In genomic region chr6:161434921-161435411, GRCh38 we compare ENCODE assay signal across 9 cellular contexts.
DNase-seq lines count a peak whose midpoint lies in the region; ATAC-seq and TF ChIP-seq lines count a peak whose summit lies in the region.
"Had no signal": no experiment of that assay in that cellular context is flagged by ENCODE, and none has a peak within 500 bp of the region (broad histone marks: within the 10 kb centered on the region; RNA-seq: fewer than 3 reads in every experiment).

No MANE protein-coding gene starts in this region.

- no peak for TF ChIP-seq CTCF in nephron progenitor cell (IDR thresholded peaks at IDR 0.05)

- intact Hi-C loops in left cardiac atrium (cut with DNase I), result no loop called here

- H3K27ac Mint-ChIP-seq in nephron progenitor cell, result no peak overlapping the region

- H3K4me1 Mint-ChIP-seq in nephron progenitor cell, result peaks cover 27% of the 10 kb centered on the region

- peaks cover 3% of the 10 kb centered on the region for H3K27me3 Mint-ChIP-seq in nephron progenitor cell (ENCODE audit: low read depth, poor library complexity)

- ATAC-seq in left cardiac atrium, result peak; percentile 67 to 92
- ATAC-seq in HG02623 (IDR thresholded peaks at IDR 0.05; ENCODE audit: unreplicated experiment), result no peak

- H3K9me3 Mint-ChIP-seq in nephron progenitor cell, result peaks cover 3% of the 10 kb centered on the region

- H3K36me3 Mint-ChIP-seq in nephron progenitor cell (ENCODE audit: low read depth), result no peaks in the 10 kb centered on the region

- no peak overlapping the region for H3K4me3 Mint-ChIP-seq in nephron progenitor cell

- peak; percentile 89 for DNase-seq in EL
- peak; percentile 72 for DNase-seq in amniotic stem cell (lab: John Stamatoyannopoulos, UW)
- DNase-seq in left cardiac atrium, result no peak
- peak; percentile 85 for DNase-seq in retina
- no peak for DNase-seq in SHP77 treated with DMSO at 0.1 percent for 48 hours (lab: John Stamatoyannopoulos, UW)
- no peak for DNase-seq in nephron progenitor cell
- DNase-seq in activated effector memory CD4-positive, alpha-beta T cell treated with anti-CD3 and anti-CD28 coated beads, Interleukin-2, amount 50 U/mL, for 16 hours, result no peak
- DNase-seq: NCI-H146 had no signal

Comparison
In these comparisons a context has a peak if more than half of its experiments do, and no peak if none do; other contexts are left out.
1. DNase-seq: peak in EL (single experiment), amniotic stem cell (single experiment) and retina (single experiment); none in left cardiac atrium (single experiment), SHP77 treated with DMSO at 0.1 percent for 48 hours (single experiment), nephron progenitor cell (single experiment) and activated effector memory CD4-positive, alpha-beta T cell treated with anti-CD3 and anti-CD28 coated beads, Interleukin-2, amount 50 U/mL, for 16 hours (single experiment).